ENCODE assay signal across 21 cellular contexts in genomic region chr6:56023829-56024228, GRCh38.
"Had no signal": no experiment of that assay in that cellular context is flagged by ENCODE, and none has a peak within 500 bp of the region (broad histone marks: within the 10 kb centered on the region; RNA-seq: fewer than 3 reads in every experiment).

No MANE protein-coding gene starts in this region.

- H3K27me3 Mint-ChIP-seq: effector memory CD8-positive, alpha-beta T cell; memory B cell; natural killer cell treated with Interleukin-12 subunit alpha and Interleukin-12 subunit beta and Interleukin-15 and Interleukin-18, amount 100 ng/mL, for 72 hours; stimulated activated memory B cell treated with anti-CD40 and anti-IgM and Interleukin-4, amounts not matched to agents 10 μg/mL and 1 μg/mL and 100 μg/mL, for 72 hours; stimulated activated naive CD8-positive, alpha-beta T cell treated with anti-CD3 and anti-CD28 coated beads, Interleukin-15, Interleukin-2, amounts not matched to agents 100 ng/mL and 50 ng/mL, for 24 hours had no signal

- DNase-seq: effector memory CD8-positive, alpha-beta T cell; esophagus squamous epithelium; foreskin fibroblast; glutamatergic neuron; kidney; left cardiac atrium; left ventricle myocardium inferior; lower lobe of right lung; posterior cingulate gyrus; spleen; stimulated activated CD4-positive, alpha-beta T cell treated with anti-CD3 and anti-CD28 coated beads, Interleukin-15, amount 100 ng/mL, for 24 hours; stimulated activated CD4-positive, alpha-beta T cell treated with anti-CD3 and anti-CD28 coated beads, Interleukin-1b, Interleukin-23, amount 100 ng/mL, for 48 hours; stimulated activated CD4-positive, alpha-beta T cell treated with anti-CD3 and anti-CD28 coated beads, Interleukin-4, amount 100 ng/mL, for 24 hours; transverse colon had no signal

- H3K27ac Mint-ChIP-seq: effector memory CD8-positive, alpha-beta T cell; memory B cell; natural killer cell treated with Interleukin-12 subunit alpha and Interleukin-12 subunit beta and Interleukin-15 and Interleukin-18, amount 100 ng/mL, for 72 hours; stimulated activated memory B cell treated with anti-CD40 and anti-IgM and Interleukin-4, amounts not matched to agents 10 μg/mL and 1 μg/mL and 100 μg/mL, for 72 hours; stimulated activated naive CD8-positive, alpha-beta T cell treated with anti-CD3 and anti-CD28 coated beads, Interleukin-15, Interleukin-2, amounts not matched to agents 100 ng/mL and 50 ng/mL, for 24 hours had no signal

- H3K4me1 ChIP-seq: esophagus squamous epithelium, gastroesophageal sphincter, left ventricle myocardium inferior, lower lobe of right lung, spleen, transverse colon had no signal

- H3K4me3 ChIP-seq: esophagus squamous epithelium, gastroesophageal sphincter, lower lobe of right lung, spleen, transverse colon had no signal

- H3K4me3 Mint-ChIP-seq: effector memory CD8-positive, alpha-beta T cell; memory B cell; mesothelial cell of epicardium; natural killer cell treated with Interleukin-12 subunit alpha and Interleukin-12 subunit beta and Interleukin-15 and Interleukin-18, amount 100 ng/mL, for 72 hours; stimulated activated memory B cell treated with anti-CD40 and anti-IgM and Interleukin-4, amounts not matched to agents 10 μg/mL and 1 μg/mL and 100 μg/mL, for 72 hours; stimulated activated naive CD8-positive, alpha-beta T cell treated with anti-CD3 and anti-CD28 coated beads, Interleukin-15, Interleukin-2, amounts not matched to agents 100 ng/mL and 50 ng/mL, for 24 hours had no signal

- H3K27me3 ChIP-seq: esophagus squamous epithelium, gastroesophageal sphincter, spleen, transverse colon had no signal

- H3K9me3 ChIP-seq: esophagus squamous epithelium, gastroesophageal sphincter, left ventricle myocardium inferior, lower lobe of right lung, transverse colon had no signal

- ATAC-seq: effector memory CD8-positive, alpha-beta T cell; gastroesophageal sphincter; left cardiac atrium; lower lobe of right lung; natural killer cell treated with Interleukin-12 subunit alpha and Interleukin-12 subunit beta and Interleukin-15 and Interleukin-18, amount 100 ng/mL, for 72 hours; sciatic nerve; stimulated activated memory B cell treated with anti-CD40 and anti-IgM and Interleukin-4, amounts not matched to agents 10 μg/mL and 1 μg/mL and 100 μg/mL, for 72 hours had no signal

- H3K36me3 Mint-ChIP-seq: memory B cell; natural killer cell treated with Interleukin-12 subunit alpha and Interleukin-12 subunit beta and Interleukin-15 and Interleukin-18, amount 100 ng/mL, for 72 hours; stimulated activated memory B cell treated with anti-CD40 and anti-IgM and Interleukin-4, amounts not matched to agents 10 μg/mL and 1 μg/mL and 100 μg/mL, for 72 hours had no signal

- H3K36me3 ChIP-seq: esophagus squamous epithelium, gastroesophageal sphincter, left ventricle myocardium inferior, lower lobe of right lung, spleen, transverse colon had no signal

- H3K4me1 Mint-ChIP-seq: memory B cell; stimulated activated memory B cell treated with anti-CD40 and anti-IgM and Interleukin-4, amounts not matched to agents 10 μg/mL and 1 μg/mL and 100 μg/mL, for 72 hours had no signal

- H3K27ac ChIP-seq: esophagus squamous epithelium, gastroesophageal sphincter, left ventricle myocardium inferior, lower lobe of right lung, spleen, transverse colon had no signal
